Comparison of ENCODE assay signal across 12 cellular contexts in the genomic region with DNA sequence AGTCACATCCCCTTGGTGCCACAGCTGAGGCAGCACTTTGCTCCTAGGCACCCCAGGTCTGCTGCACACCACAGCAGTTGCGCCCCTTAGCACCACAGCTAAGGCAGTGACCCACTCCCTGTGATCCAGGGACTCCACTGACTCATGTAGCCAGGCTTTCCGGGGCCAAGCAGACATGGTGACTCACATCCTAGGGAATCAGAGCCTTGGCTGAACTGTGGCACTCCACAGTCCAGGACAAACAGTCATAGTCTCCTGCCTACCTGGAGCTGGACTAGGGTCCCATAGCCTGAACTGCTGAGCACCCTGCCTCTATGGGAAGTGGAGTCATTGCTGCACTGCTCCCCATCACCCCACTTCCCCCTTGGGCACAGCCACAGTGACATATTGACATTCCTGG.
A peak's percentile ranks its signal among the peaks of the same experiment; 100 is the strongest.
DNase-seq lines count a peak whose midpoint lies in the region; ATAC-seq and TF ChIP-seq lines count a peak whose summit lies in the region.
"Had no signal": no experiment of that assay in that cellular context is flagged by ENCODE, and none has a peak within 500 bp of the region (broad histone marks: within the 10 kb centered on the region; RNA-seq: fewer than 3 reads in every experiment).

No MANE protein-coding gene starts in this region.

- DNase-seq in HCEC 1CT (peak; percentile 97), SW 1271 (lab: John Stamatoyannopoulos, UW) (peak; percentile 79 to 88), fibroblast of the aortic adventitia (ENCODE audit: low read depth) (peak; percentile 80), smooth muscle cell of the brain vasculature (ENCODE audit: low read depth, low spot score) (peak; percentile 32)
- no peak for DNase-seq in activated effector memory CD4-positive, alpha-beta T cell treated with Interleukin-2 at 50 U/mL for 16 hours
- DNase-seq in activated naive CD4-positive, alpha-beta T cell treated with anti-CD3 and anti-CD28 coated beads, Interleukin-2, amount 50 U/mL, for 16 hours: no peak
- DNase-seq: activated CD8-positive, alpha-beta memory T cell treated with anti-CD3 and anti-CD28 coated beads, Interleukin-2, amount 50 U/mL, for 48 hours; GF-D8; T-cell had no signal

- TF ChIP-seq CTCF in fibroblast of the aortic adventitia (IDR thresholded peaks at IDR 0.05; ENCODE audit: insufficient read depth, low read length): no peak

- no peak overlapping the region for H3K4me3 ChIP-seq in fibroblast of the aortic adventitia (ENCODE audit: low read depth, low read length)
- H3K4me3 ChIP-seq: pancreas had no signal

- ATAC-seq in GM18909 (IDR thresholded peaks at IDR 0.05; ENCODE audit: poor library complexity, unreplicated experiment) (no peak), HG03342 (IDR thresholded peaks at IDR 0.05; ENCODE audit: unreplicated experiment) (no peak)
- ATAC-seq: pancreas, T-cell had no signal

Comparison
In these comparisons a context has a peak if more than half of its experiments do, and no peak if none do; other contexts are left out.
1. DNase-seq: peak in HCEC 1CT (single experiment), SW 1271 (2 of 2), fibroblast of the aortic adventitia (single experiment) and smooth muscle cell of the brain vasculature (single experiment); none in activated effector memory CD4-positive, alpha-beta T cell treated with Interleukin-2 at 50 U/mL for 16 hours (single experiment) and activated naive CD4-positive, alpha-beta T cell treated with anti-CD3 and anti-CD28 coated beads, Interleukin-2, amount 50 U/mL, for 16 hours (single experiment).